In the genomic region with DNA sequence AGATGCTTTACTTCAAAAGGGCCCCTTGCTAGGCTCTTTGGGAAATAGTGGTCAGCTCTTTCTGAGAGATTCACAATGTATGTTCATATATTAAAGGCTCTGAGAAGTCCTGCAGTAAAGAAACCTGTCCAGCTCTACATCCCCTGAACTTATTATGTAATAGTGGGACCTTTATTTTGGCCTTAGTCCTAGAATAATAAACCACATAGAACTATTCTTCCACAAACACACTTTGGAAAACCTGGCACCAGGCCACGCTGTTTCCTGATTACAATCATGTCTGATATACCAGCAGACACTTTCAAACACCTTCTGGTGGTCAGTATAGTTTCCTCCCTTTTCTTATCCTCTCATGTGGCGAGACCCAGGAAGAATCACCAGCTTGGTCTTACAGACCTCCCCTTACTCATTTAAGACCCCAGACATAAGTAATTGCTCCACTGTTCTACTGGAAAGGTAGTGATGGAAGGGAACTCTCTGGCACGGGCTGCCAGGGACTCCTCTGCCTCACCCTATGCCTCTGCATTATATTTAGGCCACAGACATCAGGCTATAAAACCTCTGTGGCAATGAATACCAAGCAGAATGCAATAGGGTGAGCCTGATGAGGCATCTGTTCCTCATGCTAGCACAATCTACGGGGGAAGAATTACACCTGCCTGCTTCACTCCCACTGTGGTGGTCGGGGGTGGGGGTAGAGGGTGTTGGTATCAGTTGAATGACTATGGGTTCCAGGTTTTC, we compare ENCODE assay signal across 17 cellular contexts. TPM values are rescaled to one million over a fixed set of nuclear protein-coding genes. Genes with fewer than 3 reads are reported as not detected.
A peak's percentile ranks its signal among the peaks of the same experiment; 100 is the strongest.
DNase-seq lines count a peak whose midpoint lies in the region; ATAC-seq, FAIRE-seq and TF ChIP-seq lines count a peak whose summit lies in the region.
"Had no signal": no experiment of that assay in that cellular context is flagged by ENCODE, and none has a peak within 500 bp of the region (broad histone marks: within the 10 kb centered on the region; RNA-seq: fewer than 3 reads in every experiment).

No MANE protein-coding gene starts in this region.

- TF ChIP-seq RAD21 in HepG2 (CRISPR knock-in tag; IDR thresholded peaks at IDR 0.05) = no peak

- H2AFZ ChIP-seq in HepG2 (ENCODE audit: low read length) = no peak overlapping the region

- no peak overlapping the region for H3K4me2 ChIP-seq in HepG2 (ENCODE audit: low read depth, low read length)

- ATAC-seq in heart right ventricle = peak in 1 of 8 donors; percentile 30
- no peak for ATAC-seq in Right ventricle myocardium inferior
- no peak for ATAC-seq in HepG2
- no peak for ATAC-seq in activated CD8-positive, alpha-beta T cell treated with anti-CD3 and anti-CD28 coated beads for 36 hours
- ATAC-seq: gastroesophageal sphincter, HCT116, left colon had no signal

- intact Hi-C loops in heart right ventricle (cut with DNase I) = no loop called here
- intact Hi-C loops in Right ventricle myocardium inferior (cut with DNase I) = no loop called here
- intact Hi-C loops in HepG2 (cut with micrococcal nuclease; ENCODE audit: unreplicated experiment) = no loop called here
- intact Hi-C loops in activated CD8-positive, alpha-beta T cell treated with anti-CD3 and anti-CD28 coated beads for 36 hours (cut with micrococcal nuclease) = no loop called here

- H3K36me3 ChIP-seq in heart right ventricle (no peaks in the 10 kb centered on the region), bronchial epithelial cell (ENCODE audit: control insufficient read depth, insufficient read depth, low read length) (no peaks in the 10 kb centered on the region), HepG2 (replicated peaks in 1 of 2; ENCODE audit: control insufficient read depth in 1 of 2, insufficient read depth in 2 of 2, low read length in 2 of 2) (no peaks in the 10 kb centered on the region)
- H3K36me3 ChIP-seq: gastroesophageal sphincter had no signal

- no peaks in the 10 kb centered on the region for H3K4me1 ChIP-seq in heart right ventricle
- no peaks in the 10 kb centered on the region for H3K4me1 ChIP-seq in HepG2 (ENCODE audit: insufficient read depth, low read length)

- H3K4me1 Mint-ChIP-seq in activated CD8-positive, alpha-beta T cell treated with anti-CD3 and anti-CD28 coated beads for 36 hours (ENCODE audit: low read depth) = no peaks in the 10 kb centered on the region

- no peaks in the 10 kb centered on the region for H3K36me3 Mint-ChIP-seq in activated CD8-positive, alpha-beta T cell treated with anti-CD3 and anti-CD28 coated beads for 36 hours (ENCODE audit: low read depth)
- H3K36me3 Mint-ChIP-seq: activated naive CD8-positive, alpha-beta T cell had no signal

- no peak for TF ChIP-seq CTCF in heart right ventricle (IDR thresholded peaks at IDR 0.05)
- TF ChIP-seq CTCF in bronchial epithelial cell (IDR thresholded peaks at IDR 0.05; ENCODE audit: insufficient read depth, low read length, severe bottlenecking) = no peak
- TF ChIP-seq CTCF in HepG2 (CRISPR knock-in tag; IDR thresholded peaks at IDR 0.05) = no peak
- TF ChIP-seq CTCF in activated CD8-positive, alpha-beta T cell treated with anti-CD3 and anti-CD28 coated beads for 36 hours (IDR thresholded peaks at IDR 0.05) = no peak

- no TSS peak for BruUV-seq in HepG2 (replicated peaks; lab: Mats Ljungman, UMichigan)

- H3K79me2 ChIP-seq in HepG2 (ENCODE audit: insufficient read depth, low read length) = no peaks in the 10 kb centered on the region

- no peaks in the 10 kb centered on the region for H4K20me1 ChIP-seq in HepG2 (ENCODE audit: insufficient read depth, low read length)

- no peak overlapping the region for H3K4me3 ChIP-seq in heart right ventricle
- H3K4me3 ChIP-seq in bronchial epithelial cell (ENCODE audit: low read depth, low read length) = no peak overlapping the region
- no peak overlapping the region for H3K4me3 ChIP-seq in HepG2 (replicated peaks in 1 of 3; ENCODE audit: insufficient read depth in 1 of 3, low read depth in 2 of 3, low read length in 3 of 3)
- H3K4me3 ChIP-seq: gastroesophageal sphincter had no signal

- in situ Hi-C loops in HepG2 (cut with HindIII; ENCODE audit: extremely low pct_ligation_motif_present, low pct_unique_long_range_greater_than_20kb) = no loop called here

- no peak overlapping the region for H3K27ac Mint-ChIP-seq in activated CD8-positive, alpha-beta T cell treated with anti-CD3 and anti-CD28 coated beads for 36 hours
- H3K27ac Mint-ChIP-seq: activated naive CD8-positive, alpha-beta T cell; dendritic cell treated with granulocyte-macrophage colony-stimulating factor and Interleukin-4, amounts not matched to agents 40 ng/mL and 50 ng/mL, for 4 days; T-helper 1 cell treated with Interleukin-12 subunit alpha and Interleukin-12 subunit beta and Interleukin-4 antibody, amounts not matched to agents 30 μg/mL and 1 μg/mL, for 36 hours had no signal

- TF ChIP-seq POLR2A in HepG2 (IDR thresholded peaks at IDR 0.05; ENCODE audit: insufficient read depth in 1 of 2, low read depth in 2 of 2, low read length in 2 of 2) = no peak

- TF ChIP-seq EP300 in HepG2 (IDR thresholded peaks at IDR 0.05; ENCODE audit: low read depth in 2 of 2, low read length in 2 of 2) (no peak), HepG2 (CRISPR knock-in tag; IDR thresholded peaks at IDR 0.05; ENCODE audit: borderline replicate concordance) (no peak)

- H3K9me3 ChIP-seq in heart right ventricle (no peaks in the 10 kb centered on the region), HepG2 (ENCODE audit: low read length) (no peaks in the 10 kb centered on the region)
- H3K9me3 ChIP-seq: gastroesophageal sphincter had no signal

- H3K27me3 ChIP-seq in heart right ventricle (no peaks in the 10 kb centered on the region), bronchial epithelial cell (ENCODE audit: control insufficient read depth, insufficient read depth, low read length) (no peaks in the 10 kb centered on the region), HepG2 (ENCODE audit: control insufficient read depth in 1 of 2, insufficient read depth in 2 of 2, low read length in 2 of 2) (no peaks in the 10 kb centered on the region)
- H3K27me3 ChIP-seq: gastroesophageal sphincter had no signal

- no peaks in the 10 kb centered on the region for H3K9me3 Mint-ChIP-seq in activated CD8-positive, alpha-beta T cell treated with anti-CD3 and anti-CD28 coated beads for 36 hours
- H3K9me3 Mint-ChIP-seq: dendritic cell treated with granulocyte-macrophage colony-stimulating factor and Interleukin-4, amounts not matched to agents 40 ng/mL and 50 ng/mL, for 4 days; T-helper 1 cell treated with Interleukin-12 subunit alpha and Interleukin-12 subunit beta and Interleukin-4 antibody, amounts not matched to agents 30 μg/mL and 1 μg/mL, for 36 hours had no signal

- no peaks in the 10 kb centered on the region for H3K27me3 Mint-ChIP-seq in activated CD8-positive, alpha-beta T cell treated with anti-CD3 and anti-CD28 coated beads for 36 hours
- H3K27me3 Mint-ChIP-seq: activated naive CD8-positive, alpha-beta T cell had no signal

- H3K27ac ChIP-seq in heart right ventricle (no peak overlapping the region), HepG2 (ENCODE audit: extremely low read length, insufficient read depth, low read length) (no peak overlapping the region)

- CTCF ChIA-PET in HepG2 (lab: Yijun Ruan, JAX; ENCODE audit: low intra/inter-chr PET ratio, low total read pairs) = no interaction called here
- CTCF ChIA-PET in activated CD8-positive, alpha-beta T cell treated with anti-CD3 and anti-CD28 coated beads for 36 hours (lab: Charles Lee) = no interaction called here

- POLR2A ChIA-PET in HepG2 (lab: Yijun Ruan, JAX) = no interaction called here
- POLR2A ChIA-PET in activated CD8-positive, alpha-beta T cell treated with anti-CD3 and anti-CD28 coated beads for 36 hours (lab: Charles Lee) = no interaction called here

- 78 to 81% methylated on average over 5 of the region's 5 CpGs for WGBS in heart right ventricle, 2 donors
- WGBS in HepG2 (ENCODE audit: low lambda C conversion rate) = 14% methylated on average over 2 of the region's 5 CpGs

- no peak for FAIRE-seq in bronchial epithelial cell (lab: Jason Lieb, UNC)
- no peak for FAIRE-seq in HepG2 (lab: Jason Lieb, UNC)
- FAIRE-seq: urothelium cell line had no signal

- DNase-seq in heart right ventricle = peak; percentile 29 to 38
- DNase-seq in Right ventricle myocardium inferior (ENCODE audit: missing footprints) = no peak
- peak; percentile 48 for DNase-seq in bronchial epithelial cell (ENCODE audit: low read depth)
- DNase-seq in HepG2 (ENCODE audit: low spot score) = peak; percentile 4
- DNase-seq in cerebellum (ENCODE audit: low spot score) = no peak
- no peak for DNase-seq in activated CD8-positive, alpha-beta T cell treated with anti-CD3 and anti-CD28 coated beads for 36 hours
- no peak for DNase-seq in middle frontal gyrus (ENCODE audit: extremely low spot score, low spot score)
- DNase-seq in NCI-H2171 treated with DMSO at 0.1 percent for 48 hours (lab: John Stamatoyannopoulos, UW) = no peak
- DNase-seq: NCI-H1694 treated with DMSO at 0.1 percent for 48 hours; stimulated activated CD8-positive, alpha-beta memory T cell treated with anti-CD3 and anti-CD28 coated beads, Interleukin-4, amount 100 ng/mL, for 48 hours had no signal

- no peak overlapping the region for H3K4me3 Mint-ChIP-seq in activated CD8-positive, alpha-beta T cell treated with anti-CD3 and anti-CD28 coated beads for 36 hours
- H3K4me3 Mint-ChIP-seq: activated naive CD8-positive, alpha-beta T cell; dendritic cell treated with granulocyte-macrophage colony-stimulating factor and Interleukin-4, amounts not matched to agents 40 ng/mL and 50 ng/mL, for 4 days; T-helper 1 cell treated with Interleukin-12 subunit alpha and Interleukin-12 subunit beta and Interleukin-4 antibody, amounts not matched to agents 30 μg/mL and 1 μg/mL, for 36 hours had no signal

- no peak overlapping the region for H3K9ac ChIP-seq in HepG2 (ENCODE audit: insufficient read depth, low read depth, low read length)

RNA-seq across cellular contexts. Expression of a gene that starts 5.7 kb away (rescaled TPM):
- total RNA-seq in heart right ventricle = under 1 TPM in 4 of 10 donors, not detected in 6; 0.26 to 0.93 (median 0.39) TPM
- polyA plus RNA-seq in heart right ventricle = under 1 TPM; 0.07 to 0.29 TPM
- 0.38 TPM for total RNA-seq in Right ventricle myocardium inferior
- 0.13 TPM in 1 of 2 replicates, not detected in the other for total RNA-seq in bronchial epithelial cell
- total RNA-seq in HepG2 (2016; rRNA removed; fragmentation: Illumina TruSeq; extraction: Trizol) = not detected in 2 replicates
- total RNA-seq in HepG2 (2016; cell fraction: cytosol; rRNA removed; fragmentation: Illumina TruSeq; extraction: Trizol; ENCODE audit: low read depth) = not detected in 2 replicates
- total RNA-seq in HepG2 (2016; cell fraction: insoluble cytoplasmic fraction; rRNA removed; fragmentation: Illumina TruSeq; extraction: Trizol) = not detected in 2 replicates
- total RNA-seq in HepG2 (2016; cell fraction: membrane; rRNA removed; fragmentation: Illumina TruSeq; extraction: Trizol) = not detected in 2 replicates
- total RNA-seq in HepG2 (2016; cell fraction: nucleus; rRNA removed; fragmentation: Illumina TruSeq; extraction: Trizol) = not detected in 2 replicates
- polyA plus RNA-seq in HepG2 (2011; rRNA removed) = not detected in 2 replicates
- not detected in 2 replicates for polyA plus RNA-seq in HepG2 (2011; cell fraction: cytosol; rRNA removed)
- 0.05 TPM in 1 of 2 replicates, not detected in the other for polyA plus RNA-seq in HepG2 (2011; cell fraction: nucleus; rRNA removed)
- not detected in 2 replicates for polyA plus RNA-seq in HepG2 (2012)
- polyA plus RNA-seq in HepG2 (2016; cell fraction: cytosol; fragmentation: Illumina TruSeq; extraction: Trizol; ENCODE audit: low read depth) = not detected in 2 replicates
- not detected in 2 replicates for polyA plus RNA-seq in HepG2 (2016; cell fraction: insoluble cytoplasmic fraction; fragmentation: Illumina TruSeq; extraction: Trizol; ENCODE audit: low read depth)
- polyA plus RNA-seq in HepG2 (2016; cell fraction: membrane; fragmentation: Illumina TruSeq; extraction: Trizol; ENCODE audit: low read depth) = not detected in 2 replicates
- polyA plus RNA-seq in HepG2 (2016; cell fraction: nucleus; fragmentation: Illumina TruSeq; extraction: Trizol; ENCODE audit: insufficient read depth, low read depth) = not detected in 2 replicates
- 1.0 TPM in 1 of 2 replicates, not detected in the other for polyA minus RNA-seq in HepG2 (2011; rRNA and poly(A)+ RNA removed; ENCODE audit: low replicate concordance)
- not detected in 2 replicates for polyA minus RNA-seq in HepG2 (2011; cell fraction: cytosol; rRNA and poly(A)+ RNA removed)
- polyA minus RNA-seq in HepG2 (2011; cell fraction: nucleus; rRNA and poly(A)+ RNA removed) = not detected in 2 replicates
- 2.1 TPM for total RNA-seq in cerebellum
- total RNA-seq in activated CD8-positive, alpha-beta T cell treated with anti-CD3 and anti-CD28 coated beads for 36 hours = not detected
- total RNA-seq: left colon had no signal

RNA-seq across cellular contexts. Expression of a gene that starts 29.9 kb away (rescaled TPM):
- total RNA-seq in heart right ventricle (not detected), Right ventricle myocardium inferior (not detected), bronchial epithelial cell (not detected in 2 replicates), HepG2 (2016; rRNA removed; fragmentation: Illumina TruSeq; extraction: Trizol) (not detected in 2 replicates), cerebellum (not detected)
- polyA plus RNA-seq in heart right ventricle (not detected), HepG2 (2011; rRNA removed) (not detected in 2 replicates)
- not detected in 2 replicates for total RNA-seq in HepG2 (2016; cell fraction: cytosol; rRNA removed; fragmentation: Illumina TruSeq; extraction: Trizol; ENCODE audit: low read depth)
- not detected in 2 replicates for total RNA-seq in HepG2 (2016; cell fraction: insoluble cytoplasmic fraction; rRNA removed; fragmentation: Illumina TruSeq; extraction: Trizol)
- not detected in 2 replicates for total RNA-seq in HepG2 (2016; cell fraction: membrane; rRNA removed; fragmentation: Illumina TruSeq; extraction: Trizol)
- total RNA-seq in HepG2 (2016; cell fraction: nucleus; rRNA removed; fragmentation: Illumina TruSeq; extraction: Trizol) = not detected in 2 replicates
- not detected in 2 replicates for polyA plus RNA-seq in HepG2 (2011; cell fraction: cytosol; rRNA removed)
- polyA plus RNA-seq in HepG2 (2011; cell fraction: nucleus; rRNA removed) = not detected in 2 replicates
- polyA plus RNA-seq in HepG2 (2012) = not detected in 2 replicates
- not detected in 2 replicates for polyA plus RNA-seq in HepG2 (2016; cell fraction: cytosol; fragmentation: Illumina TruSeq; extraction: Trizol; ENCODE audit: low read depth)
- polyA plus RNA-seq in HepG2 (2016; cell fraction: insoluble cytoplasmic fraction; fragmentation: Illumina TruSeq; extraction: Trizol; ENCODE audit: low read depth) = not detected in 2 replicates
- polyA plus RNA-seq in HepG2 (2016; cell fraction: membrane; fragmentation: Illumina TruSeq; extraction: Trizol; ENCODE audit: low read depth) = not detected in 2 replicates
- not detected in 2 replicates for polyA plus RNA-seq in HepG2 (2016; cell fraction: nucleus; fragmentation: Illumina TruSeq; extraction: Trizol; ENCODE audit: insufficient read depth, low read depth)
- polyA minus RNA-seq in HepG2 (2011; rRNA and poly(A)+ RNA removed; ENCODE audit: low replicate concordance) = not detected in 2 replicates
- not detected in 2 replicates for polyA minus RNA-seq in HepG2 (2011; cell fraction: cytosol; rRNA and poly(A)+ RNA removed)
- polyA minus RNA-seq in HepG2 (2011; cell fraction: nucleus; rRNA and poly(A)+ RNA removed) = not detected in 2 replicates
- not detected for total RNA-seq in activated CD8-positive, alpha-beta T cell treated with anti-CD3 and anti-CD28 coated beads for 36 hours
- total RNA-seq: gastroesophageal sphincter, left colon had no signal

Comparison
In these comparisons a context has a peak if more than half of its experiments do, and no peak if none do; other contexts are left out.
1. DNase-seq: peak in heart right ventricle (2 of 2), bronchial epithelial cell (single experiment) and HepG2 (single experiment); none in Right ventricle myocardium inferior (single experiment), cerebellum (single experiment), activated CD8-positive, alpha-beta T cell treated with anti-CD3 and anti-CD28 coated beads for 36 hours (single experiment), middle frontal gyrus (single experiment) and NCI-H2171 treated with DMSO at 0.1 percent for 48 hours (single experiment).